Comparison of ENCODE assay signal across 8 cellular contexts in the genomic region with DNA sequence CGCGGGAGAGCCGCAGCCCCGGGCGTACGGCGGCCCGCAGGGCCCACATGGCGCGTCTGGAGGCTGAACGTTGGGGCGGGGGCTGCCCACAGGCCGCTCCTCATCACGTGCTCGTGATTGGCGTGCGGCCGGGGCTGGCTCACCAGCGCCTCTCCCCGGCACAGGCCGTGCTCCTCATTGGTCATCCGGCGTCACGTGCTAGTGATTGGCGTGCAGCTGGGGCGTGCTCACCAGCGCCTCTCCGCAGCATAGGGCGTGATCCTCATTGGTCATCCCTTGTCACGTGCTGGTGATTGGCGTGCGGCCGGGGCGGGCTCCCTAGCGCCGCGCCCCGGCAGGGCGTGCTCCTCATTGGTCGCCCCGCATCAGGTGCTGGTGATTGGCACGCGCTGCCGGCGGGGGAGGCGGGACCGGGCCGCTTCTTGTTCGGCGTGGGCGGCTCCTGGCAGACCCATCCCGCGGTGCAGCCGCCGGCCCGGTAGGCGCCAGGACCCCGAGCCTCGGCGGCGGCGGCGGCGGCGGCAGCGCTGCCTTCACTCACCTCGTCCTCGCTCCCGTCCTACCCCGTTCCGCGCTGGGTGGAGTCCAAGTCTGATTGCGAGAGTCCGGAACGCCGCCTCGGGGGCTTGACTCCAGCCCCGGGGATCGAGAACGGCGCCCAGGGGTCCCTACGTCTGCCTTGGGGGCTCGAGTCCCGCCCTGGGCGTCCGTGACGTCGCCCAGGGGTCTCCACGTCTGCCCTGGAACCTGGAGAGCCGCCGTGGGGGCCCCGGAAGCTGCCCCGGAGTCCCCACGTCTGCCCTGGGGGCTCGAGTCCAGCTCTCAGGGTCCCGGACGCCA. TPM values are rescaled to one million over a fixed set of nuclear protein-coding genes. Genes with fewer than 3 reads are reported as not detected.
DNase-seq lines count a peak whose midpoint lies in the region; ATAC-seq lines count a peak whose summit lies in the region.

A gene with protein sequence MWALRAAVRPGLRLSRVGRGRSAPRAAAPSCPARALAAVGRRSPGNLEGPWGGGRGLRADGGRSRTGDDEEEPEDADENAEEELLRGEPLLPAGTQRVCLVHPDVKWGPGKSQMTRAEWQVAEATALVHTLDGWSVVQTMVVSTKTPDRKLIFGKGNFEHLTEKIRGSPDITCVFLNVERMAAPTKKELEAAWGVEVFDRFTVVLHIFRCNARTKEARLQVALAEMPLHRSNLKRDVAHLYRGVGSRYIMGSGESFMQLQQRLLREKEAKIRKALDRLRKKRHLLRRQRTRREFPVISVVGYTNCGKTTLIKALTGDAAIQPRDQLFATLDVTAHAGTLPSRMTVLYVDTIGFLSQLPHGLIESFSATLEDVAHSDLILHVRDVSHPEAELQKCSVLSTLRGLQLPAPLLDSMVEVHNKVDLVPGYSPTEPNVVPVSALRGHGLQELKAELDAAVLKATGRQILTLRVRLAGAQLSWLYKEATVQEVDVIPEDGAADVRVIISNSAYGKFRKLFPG (minus strand): TSS at position 58 of the 840 bp plus-strand sequence. CDS start 9 bp downstream, at position 49.

- 0% methylated on average over 97 of the region's 97 CpGs for WGBS in ectodermal cell, 2 experiments
- WGBS in mesenchymal stem cell = under 1% methylated on average over 94 of the region's 97 CpGs

- peak; percentile 99 for DNase-seq in AG08395 (ENCODE audit: low spot score)
- peak; percentile 100 for DNase-seq in activated CD4-positive, alpha-beta T cell treated with anti-CD3 and anti-CD28 coated beads, Interleukin-2, amount 10 ng/mL, durations not matched to agents 24 days and 14 days
- peak; percentile 100 for DNase-seq in mesenchymal stem cell
- DNase-seq in stimulated activated CD8-positive, alpha-beta memory T cell treated with anti-CD3 and anti-CD28 coated beads, Interleukin-15, amount 100 ng/mL, for 24 hours (ENCODE audit: low read depth) = peak; percentile 87
- DNase-seq in KG1 (lab: John Stamatoyannopoulos, UW) = no peak

- peaks cover 26% of the 10 kb centered on the region for H3K79me1 ChIP-seq in mesenchymal stem cell (replicated peaks; ENCODE audit: low read length, poor library complexity, severe bottlenecking)

- H3K4ac ChIP-seq in mesenchymal stem cell (ENCODE audit: low read depth in 1 of 2, low read length in 2 of 2) = peak within 1 kb of the TSS; percentile 98

- H3K23ac ChIP-seq in mesenchymal stem cell (ENCODE audit: low read length in 2 of 2) = peak within 1 kb of the TSS; percentile 90 to 94

- peak within 1 kb of the TSS; percentile 96 for H4K91ac ChIP-seq in mesenchymal stem cell (ENCODE audit: low read length)

- H3K27ac ChIP-seq in ectodermal cell (ENCODE audit: insufficient read depth, low read depth, low read length, poor library complexity, severe bottlenecking) (peak within 1 kb of the TSS; percentile 88), mesenchymal stem cell (ENCODE audit: low read length, poor library complexity, severe bottlenecking) (peak within 1 kb of the TSS; percentile 91)

- H2BK15ac ChIP-seq in mesenchymal stem cell (ENCODE audit: low read depth, poor library complexity, severe bottlenecking) = peak within 1 kb of the TSS; percentile 69

- H3K27me3 ChIP-seq in ectodermal cell (ENCODE audit: control insufficient read depth, insufficient read depth, low read length, poor library complexity, severe bottlenecking) (no peaks in the 10 kb centered on the region), mesenchymal stem cell (ENCODE audit: control insufficient read depth in 1 of 2, insufficient read depth in 1 of 2, low read length in 2 of 2) (peaks cover 0 to 2% of the 10 kb centered on the region in 2 experiments)

- H3K4me2 ChIP-seq in mesenchymal stem cell (ENCODE audit: low read length, poor library complexity, severe bottlenecking) = peak within 1 kb of the TSS; percentile 99

- H3K9ac ChIP-seq in mesenchymal stem cell (ENCODE audit: low read length) = peak within 1 kb of the TSS; percentile 96

- peaks cover 4% of the 10 kb centered on the region for H3K27me3 Mint-ChIP-seq in activated CD4-positive, alpha-beta T cell treated with anti-CD3 and anti-CD28 coated beads, Interleukin-2, amount 10 ng/mL, durations not matched to agents 24 days and 14 days

- peaks cover 9% of the 10 kb centered on the region for H3K4me1 ChIP-seq in ectodermal cell (ENCODE audit: control insufficient read depth, insufficient read depth, low read length)
- peaks cover 22% of the 10 kb centered on the region for H3K4me1 ChIP-seq in mesenchymal stem cell (ENCODE audit: control insufficient read depth, insufficient read depth, low read depth, low read length)

- H3K4me1 Mint-ChIP-seq in activated CD4-positive, alpha-beta T cell treated with anti-CD3 and anti-CD28 coated beads, Interleukin-2, amount 10 ng/mL, durations not matched to agents 24 days and 14 days = peaks cover 23% of the 10 kb centered on the region

- no peak within 1 kb of the TSS for H2AK5ac ChIP-seq in mesenchymal stem cell (ENCODE audit: low read length, severe bottlenecking)

- peak within 1 kb of the TSS; percentile 92 for H4K8ac ChIP-seq in mesenchymal stem cell (ENCODE audit: low read length)

- peak within 1 kb of the TSS in 1 of 2 experiments; percentile 71 for H2BK12ac ChIP-seq in mesenchymal stem cell (ENCODE audit: low read length in 2 of 2)

- H3K9me3 ChIP-seq in ectodermal cell (ENCODE audit: control insufficient read depth, low read length) (no peaks in the 10 kb centered on the region), mesenchymal stem cell (ENCODE audit: control insufficient read depth, low read length) (no peaks in the 10 kb centered on the region)

- peak within 1 kb of the TSS; percentile 99 for H2BK120ac ChIP-seq in mesenchymal stem cell (ENCODE audit: low read depth, low read length)

- peaks cover 13% of the 10 kb centered on the region for H3K36me3 Mint-ChIP-seq in activated CD4-positive, alpha-beta T cell treated with anti-CD3 and anti-CD28 coated beads, Interleukin-2, amount 10 ng/mL, durations not matched to agents 24 days and 14 days (ENCODE audit: low read depth)

- H3K14ac ChIP-seq in mesenchymal stem cell (ENCODE audit: low read length in 2 of 2) = peak within 1 kb of the TSS; percentile 97 to 99

- ATAC-seq in GM19328 (IDR thresholded peaks at IDR 0.05; ENCODE audit: unreplicated experiment) = peak; percentile 83
- ATAC-seq in HG03521 (IDR thresholded peaks at IDR 0.05; ENCODE audit: unreplicated experiment) = peak; percentile 75

- H2BK5ac ChIP-seq in mesenchymal stem cell (ENCODE audit: low read depth, low read length, poor library complexity, severe bottlenecking) = peak within 1 kb of the TSS; percentile 89

- peak within 1 kb of the TSS; percentile 97 for H3K27ac Mint-ChIP-seq in activated CD4-positive, alpha-beta T cell treated with anti-CD3 and anti-CD28 coated beads, Interleukin-2, amount 10 ng/mL, durations not matched to agents 24 days and 14 days

- H3K36me3 ChIP-seq in ectodermal cell (ENCODE audit: control insufficient read depth, insufficient read depth, low read length) (peaks cover 5% of the 10 kb centered on the region), mesenchymal stem cell (ENCODE audit: control insufficient read depth in 1 of 2, insufficient read depth in 2 of 2, low read depth in 1 of 2, low read length in 2 of 2) (peaks cover 19 to 28% of the 10 kb centered on the region in 2 experiments)

- peak within 1 kb of the TSS; percentile 93 to 100 for H3K18ac ChIP-seq in mesenchymal stem cell (ENCODE audit: low read depth in 1 of 2, low read length in 2 of 2)

- H3K4me3 ChIP-seq in ectodermal cell (ENCODE audit: insufficient read depth, low read depth, low read length) (peak within 1 kb of the TSS; percentile 78), mesenchymal stem cell (ENCODE audit: insufficient read depth in 1 of 2, low read depth in 1 of 2, low read length in 2 of 2) (peak within 1 kb of the TSS; percentile 89 to 96)

- peaks cover 4% of the 10 kb centered on the region for H3K9me3 Mint-ChIP-seq in activated CD4-positive, alpha-beta T cell treated with anti-CD3 and anti-CD28 coated beads, Interleukin-2, amount 10 ng/mL, durations not matched to agents 24 days and 14 days

- H2AFZ ChIP-seq in mesenchymal stem cell (ENCODE audit: low read depth, low read length) = peak within 1 kb of the TSS; percentile 59

- intact Hi-C loops in activated CD4-positive, alpha-beta T cell treated with anti-CD3 and anti-CD28 coated beads, Interleukin-2, amount 10 ng/mL, durations not matched to agents 24 days and 14 days (cut with micrococcal nuclease) = loop anchor here (1.0 to 5.0 kb wide), 4 partner anchors 36 to 1134 kb away; a partner anchor contains a TSS

- peak within 1 kb of the TSS; percentile 96 for H3K4me3 Mint-ChIP-seq in activated CD4-positive, alpha-beta T cell treated with anti-CD3 and anti-CD28 coated beads, Interleukin-2, amount 10 ng/mL, durations not matched to agents 24 days and 14 days

RNA-seq across cellular contexts. Expression of the gene that starts here (rescaled TPM):
- total RNA-seq in activated CD4-positive, alpha-beta T cell treated with anti-CD3 and anti-CD28 coated beads, Interleukin-2, amount 10 ng/mL, durations not matched to agents 24 days and 14 days = 66.3 and 70.5 TPM in 2 replicates
- polyA plus RNA-seq in ectodermal cell (2013, experiment 1 of 4) = 62.0 TPM
- polyA plus RNA-seq in ectodermal cell (2013, experiment 2 of 4) = 55.6 TPM
- polyA plus RNA-seq in ectodermal cell (2013, experiment 3 of 4) = 46.2 TPM
- 42.8 TPM for polyA plus RNA-seq in ectodermal cell (2013, experiment 4 of 4)
- polyA plus RNA-seq in mesenchymal stem cell (2013, experiment 1 of 2) = 29.7 TPM
- polyA plus RNA-seq in mesenchymal stem cell (2013, experiment 2 of 2) = 29.8 TPM
